Comparison of ENCODE assay signal across 25 cellular contexts in genomic region chr4:3035249-3035648, GRCh38. TPM values are rescaled to one million over a fixed set of nuclear protein-coding genes. Genes with fewer than 3 reads are reported as not detected.
A peak's percentile ranks its signal among the peaks of the same experiment; 100 is the strongest.
DNase-seq lines count a peak whose midpoint lies in the region; ATAC-seq, FAIRE-seq and TF ChIP-seq lines count a peak whose summit lies in the region.
"Had no signal": no experiment of that assay in that cellular context is flagged by ENCODE, and none has a peak within 500 bp of the region (broad histone marks: within the 10 kb centered on the region; RNA-seq: fewer than 3 reads in every experiment).

No MANE protein-coding gene starts in this region.

- ATAC-seq in K562 = no peak
- ATAC-seq in sciatic nerve = no peak
- ATAC-seq: CD8-positive, alpha-beta T cell had no signal

- H3K27ac ChIP-seq in OCI-LY3 (ENCODE audit: low read length) (no peak overlapping the region), K562 (ENCODE audit: extremely low read depth, low read depth, low read length) (no peak overlapping the region), tibial nerve (no peak overlapping the region)
- H3K27ac ChIP-seq: BLaER1 had no signal

- POLR2A ChIA-PET in K562 (lab: Yijun Ruan, JAX) = no interaction called here

- H3K79me2 ChIP-seq in OCI-LY3 (ENCODE audit: low read length) = no peaks in the 10 kb centered on the region
- no peaks in the 10 kb centered on the region for H3K79me2 ChIP-seq in K562 (ENCODE audit: control insufficient read depth, insufficient read depth, low read length)

- no peak for FAIRE-seq in K562 (lab: Jason Lieb, UNC)
- FAIRE-seq: A204.1, D721Med, G401.6, GM19239 had no signal

- H3K4me1 ChIP-seq in OCI-LY3 (ENCODE audit: low read length) = peaks cover 46% of the 10 kb centered on the region
- H3K4me1 ChIP-seq in K562 (replicated peaks in 1 of 2; ENCODE audit: control insufficient read depth in 2 of 2, insufficient read depth in 2 of 2, low read length in 2 of 2) = peaks cover 0 to 14% of the 10 kb centered on the region in 2 experiments; a peak in 3 of 5 replicates
- peaks cover 0 to 19% (median 0%) of the 10 kb centered on the region in 4 donors for H3K4me1 ChIP-seq in tibial nerve
- H3K4me1 ChIP-seq: BE2C, Caco-2 had no signal

- intact Hi-C loops in K562 (cut with micrococcal nuclease) = loop anchor here (5.0 kb wide), 1 partner anchor 273 kb away; no protein-coding TSS in a partner anchor
- intact Hi-C loops in sciatic nerve (cut with DNase I) = no loop called here

- CTCF ChIA-PET in K562 (lab: Yijun Ruan, JAX; ENCODE audit: low intra/inter-chr PET ratio) = no interaction called here

- TF ChIP-seq EP300 in K562 (IDR thresholded peaks at IDR 0.05; ENCODE audit: low read length) (no peak), tibial nerve (IDR thresholded peaks at IDR 0.05) (no peak)

- DNase-seq in K562 (ENCODE audit: extremely low read depth in 1 of 4, low spot score in 3 of 4) (no peak), mesenteric fat pad (ENCODE audit: low spot score) (peak; percentile 24), sciatic nerve (ENCODE audit: low spot score) (peak; percentile 40), NCI-H526 treated with DMSO at 0.1 percent for 48 hours (lab: John Stamatoyannopoulos, UW) (no peak), tibial nerve (ENCODE audit: low spot score in 2 of 2) (no peak), NCI-H226 (no peak)
- DNase-seq: 8988T; ACHN; BE2C; C1 segment of cervical spinal cord; Caco-2; Calu3; CD4-positive, CD25-positive, alpha-beta regulatory T cell; CD8-positive, alpha-beta T cell; DMS79 treated with DMSO at 0.1 percent for 48 hours; GF-D8 had no signal

- no peaks in the 10 kb centered on the region for H3K9me1 ChIP-seq in K562 (ENCODE audit: control insufficient read depth, insufficient read depth, low read length)

- H3K4me3 ChIP-seq in OCI-LY3 (ENCODE audit: low read length) (peak overlapping the region; percentile 65), K562 (no peak overlapping the region), tibial nerve (no peak overlapping the region)
- H3K4me3 ChIP-seq: BLaER1 had no signal

- H3K27me3 ChIP-seq in OCI-LY3 (ENCODE audit: low read depth, low read length) (peaks cover 47% of the 10 kb centered on the region), K562 (ENCODE audit: control insufficient read depth in 2 of 2, insufficient read depth in 2 of 2, low read length in 2 of 2) (peaks cover 60 to 92% of the 10 kb centered on the region in 2 experiments), tibial nerve (no peaks in the 10 kb centered on the region)
- H3K27me3 ChIP-seq: BE2C, BLaER1 had no signal

- peak overlapping the region; percentile 23; the same call in 1 of the 2 replicates for H3K9ac ChIP-seq in OCI-LY3 (ENCODE audit: low read length)
- peak overlapping the region in 1 of 2 experiments; percentile 69; a peak in 1 of 4 replicates for H3K9ac ChIP-seq in K562 (ENCODE audit: insufficient read depth in 1 of 2, low read depth in 2 of 2, low read length in 2 of 2)
- H3K9ac ChIP-seq: BLaER1 had no signal

- WGBS in K562 (ENCODE audit: insufficient coverage, low coverage, missing lambda C conversion rate) = 7% methylated on average over 6 of the region's 8 CpGs
- 86 to 90% methylated on average over 8 of the region's 8 CpGs for WGBS in tibial nerve, 2 donors

- in situ Hi-C loops in K562 (cut with MboI) = no loop called here

- no TSS peak for BruUV-seq in K562 (replicated peaks; lab: Mats Ljungman, UMichigan)

- TF ChIP-seq POLR2A in K562 (conservative IDR thresholded peaks at IDR 0.05) (no peak), tibial nerve (IDR thresholded peaks at IDR 0.05) (no peak)

- no peaks in the 10 kb centered on the region for H3K9me3 ChIP-seq in OCI-LY3 (ENCODE audit: insufficient read depth, low read length)
- H3K9me3 ChIP-seq in K562 (replicated peaks; ENCODE audit: control insufficient read depth, insufficient read depth, low read depth, low read length) = no peaks in the 10 kb centered on the region
- H3K9me3 ChIP-seq in tibial nerve = no peaks in the 10 kb centered on the region
- H3K9me3 ChIP-seq: BE2C, BLaER1, Caco-2 had no signal

- H4K20me1 ChIP-seq in OCI-LY3 (ENCODE audit: insufficient read depth, low read length) (no peaks in the 10 kb centered on the region), K562 (replicated peaks; ENCODE audit: control insufficient read depth, insufficient read depth, low read length) (no peaks in the 10 kb centered on the region; the same call in 1 of the 2 replicates)
- H4K20me1 ChIP-seq: BLaER1 had no signal

- TF ChIP-seq CTCF in OCI-LY3 (IDR thresholded peaks at IDR 0.05; ENCODE audit: low read depth, low read length) = no peak
- no peak for TF ChIP-seq CTCF in K562 (IDR thresholded peaks at IDR 0.05 in 2 of 3, conservative IDR thresholded peaks at IDR 0.05 in 1 of 3; ENCODE audit: insufficient read depth in 2 of 3, low read depth in 1 of 3, low read length in 3 of 3)
- TF ChIP-seq CTCF in tibial nerve (IDR thresholded peaks at IDR 0.05) = no peak

- H3K36me3 ChIP-seq in OCI-LY3 (replicated peaks; ENCODE audit: low read depth, low read length) (no peaks in the 10 kb centered on the region), K562 (ENCODE audit: control insufficient read depth, insufficient read depth, low read length) (no peaks in the 10 kb centered on the region), tibial nerve (no peaks in the 10 kb centered on the region)
- H3K36me3 ChIP-seq: BE2C, BLaER1 had no signal

- no peak overlapping the region for H2AFZ ChIP-seq in OCI-LY3 (ENCODE audit: low read depth, low read length)
- no peak overlapping the region for H2AFZ ChIP-seq in K562 (ENCODE audit: low read depth, low read length)

- TF ChIP-seq RAD21 in K562 (CRISPR knock-in tag; conservative IDR thresholded peaks at IDR 0.05 in 1 of 2, IDR thresholded peaks at IDR 0.05 in 1 of 2) = no peak

- peak overlapping the region; percentile 78 for H3K4me2 ChIP-seq in OCI-LY3 (ENCODE audit: low read length)
- H3K4me2 ChIP-seq in K562 (ENCODE audit: insufficient read depth, low read length) = no peak overlapping the region
- H3K4me2 ChIP-seq: BLaER1 had no signal

TF ChIP-seq in K562, 482 proteins besides CTCF, POLR2A, EP300 and RAD21 (continues in another document):
- TF ChIP-seq CTBP1 (IDR thresholded peaks at IDR 0.05; ENCODE audit: borderline replicate concordance) (no peak), MTA3 (IDR thresholded peaks at IDR 0.05; ENCODE audit: borderline replicate concordance) (no peak), NR1H2 (CRISPR knock-in tag; IDR thresholded peaks at IDR 0.05) (no peak)

RNA-seq across cellular contexts. Expression of gene HTT-AS, which starts 39.1 kb away (rescaled TPM):
- not detected in 2 replicates for total RNA-seq in K562 (2011; cell fraction: chromatin; rRNA removed; ENCODE audit: low replicate concordance)
- total RNA-seq in K562 (2011; cell fraction: nucleolus; rRNA removed) = not detected in 2 replicates
- not detected in 2 replicates for total RNA-seq in K562 (2011; cell fraction: nucleoplasm; rRNA removed)
- total RNA-seq in K562 (2014; rRNA removed) (not detected in 2 replicates), K562 (2014; rRNA removed; fragmentation: Illumina TruSeq; extraction: Trizol) (not detected in 2 replicates), K562 (2015; rRNA removed; fragmentation: Illumina TruSeq; extraction: Trizol) (not detected in 2 replicates), K562 (2021) (not detected in 2 replicates), mesenteric fat pad (not detected), sciatic nerve (not detected), tibial nerve (not detected)
- polyA plus RNA-seq in K562 (2011; rRNA removed) (not detected in 2 replicates), K562 (2014; fragmentation: Illumina TruSeq; extraction: Trizol) (not detected in 2 replicates), K562 (2014; fragmentation: Nextera tagmentation; extraction: Ambion mirVana) (not detected), K562 (2014; rRNA removed) (not detected in 2 replicates)
- not detected in 2 replicates for polyA plus RNA-seq in K562 (2011; cell fraction: cytosol; rRNA removed)
- polyA plus RNA-seq in K562 (2011; cell fraction: nucleus; rRNA removed) = not detected in 2 replicates
- not detected in 2 replicates for polyA plus RNA-seq in K562 (2012)
- not detected in 2 replicates for polyA minus RNA-seq in K562 (2011; rRNA and poly(A)+ RNA removed)
- polyA minus RNA-seq in K562 (2011; cell fraction: cytosol; rRNA and poly(A)+ RNA removed) = not detected in 2 replicates
- not detected in 2 replicates for polyA minus RNA-seq in K562 (2011; cell fraction: nucleus; rRNA and poly(A)+ RNA removed)
- total RNA-seq: A673; Caco-2; Calu3; CD4-positive, CD25-positive, alpha-beta regulatory T cell; CD8-positive, alpha-beta T cell had no signal
- polyA plus RNA-seq: AG04450; CD14-positive monocyte; CD4-positive, CD25-positive, alpha-beta regulatory T cell had no signal

RNA-seq across cellular contexts. Expression of gene HTT, which starts 39.2 kb away (rescaled TPM):
- total RNA-seq in K562 (2011; cell fraction: chromatin; rRNA removed; ENCODE audit: low replicate concordance) = 240 and 245 TPM in 2 replicates
- total RNA-seq in K562 (2011; cell fraction: nucleolus; rRNA removed) = 97.7 and 97.9 TPM in 2 replicates
- 129 and 141 TPM in 2 replicates for total RNA-seq in K562 (2011; cell fraction: nucleoplasm; rRNA removed)
- total RNA-seq in K562 (2014; rRNA removed) (13.3 and 19.2 TPM in 2 replicates), K562 (2014; rRNA removed; fragmentation: Illumina TruSeq; extraction: Trizol) (14.7 and 16.3 TPM in 2 replicates), K562 (2015; rRNA removed; fragmentation: Illumina TruSeq; extraction: Trizol) (14.5 and 16.4 TPM in 2 replicates), K562 (2021) (26.6 and 31.6 TPM in 2 replicates), mesenteric fat pad (56.5 TPM), sciatic nerve (67.8 TPM), tibial nerve (10 to 100 TPM; 62.2 to 93.6 (median 81.2) TPM)
- polyA plus RNA-seq in K562 (2011; rRNA removed) (14.7 and 15.3 TPM in 2 replicates), K562 (2014; fragmentation: Illumina TruSeq; extraction: Trizol) (22.2 and 23.3 TPM in 2 replicates), K562 (2014; fragmentation: Nextera tagmentation; extraction: Ambion mirVana) (under 1 TPM; 0.66 to 0.97 TPM), K562 (2014; rRNA removed) (12.6 and 19.9 TPM in 2 replicates)
- 11.4 and 13.4 TPM in 2 replicates for polyA plus RNA-seq in K562 (2011; cell fraction: cytosol; rRNA removed)
- polyA plus RNA-seq in K562 (2011; cell fraction: nucleus; rRNA removed) = 51.8 and 61.0 TPM in 2 replicates
- 14.0 and 15.4 TPM in 2 replicates for polyA plus RNA-seq in K562 (2012)
- polyA minus RNA-seq in K562 (2011; rRNA and poly(A)+ RNA removed) = 54.1 and 63.5 TPM in 2 replicates
- 47.9 and 50.7 TPM in 2 replicates for polyA minus RNA-seq in K562 (2011; cell fraction: cytosol; rRNA and poly(A)+ RNA removed)
- polyA minus RNA-seq in K562 (2011; cell fraction: nucleus; rRNA and poly(A)+ RNA removed) = 47.3 and 83.0 TPM in 2 replicates

Comparison
In these comparisons a context has a peak if more than half of its experiments do, and no peak if none do; other contexts are left out.
1. DNase-seq: peak in mesenteric fat pad (single experiment) and sciatic nerve (single experiment); none in K562 (0 of 4), NCI-H526 treated with DMSO at 0.1 percent for 48 hours (single experiment), tibial nerve (0 of 2) and NCI-H226 (single experiment).